8 cellular contexts compared by ENCODE assay signal in the genomic region with DNA sequence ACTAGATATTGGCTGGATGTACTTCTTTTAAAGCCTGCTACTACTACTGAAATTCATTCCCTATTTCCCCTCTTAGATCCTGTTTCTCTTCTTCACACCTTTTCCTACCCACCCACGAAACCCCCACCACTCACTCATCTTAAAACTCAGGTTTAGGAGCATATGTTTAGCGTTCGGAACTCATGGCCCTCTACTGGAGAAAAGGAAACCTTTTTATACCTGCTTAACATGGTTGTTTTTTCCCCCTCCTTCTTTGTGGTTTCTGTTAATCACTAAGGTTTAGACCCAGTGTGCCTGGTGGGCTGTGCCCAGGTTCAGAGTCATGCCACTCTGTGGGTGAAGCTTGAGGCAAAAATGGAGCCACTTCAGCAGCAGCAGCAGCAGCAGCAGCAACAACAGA. TPM values are rescaled to one million over a fixed set of nuclear protein-coding genes. Genes with fewer than 3 reads are reported as not detected.
DNase-seq lines count a peak whose midpoint lies in the region; ATAC-seq and TF ChIP-seq lines count a peak whose summit lies in the region.

No MANE protein-coding gene starts in this region.

- peak overlapping the region; percentile 72 for H3K27ac Mint-ChIP-seq in activated naive CD8-positive, alpha-beta T cell
- no peak overlapping the region for H3K27ac Mint-ChIP-seq in CD14-positive monocyte

- no peak for TF ChIP-seq RAD21 in neural cell (conservative IDR thresholded peaks at IDR 0.05)

- H2AFZ ChIP-seq in neural cell (ENCODE audit: low read depth, low read length) = no peak overlapping the region

- H3K36me3 Mint-ChIP-seq in activated naive CD8-positive, alpha-beta T cell = peaks cover 10% of the 10 kb centered on the region
- peaks cover 42 to 43% of the 10 kb centered on the region in 2 donors for H3K36me3 Mint-ChIP-seq in CD14-positive monocyte

- H3K27me3 Mint-ChIP-seq in activated naive CD8-positive, alpha-beta T cell = no peaks in the 10 kb centered on the region
- H3K27me3 Mint-ChIP-seq in CD14-positive monocyte (ENCODE audit: low read depth in 3 of 3) = peaks cover 5 to 11% (median 8%) of the 10 kb centered on the region in 3 donors

- H3K4me3 Mint-ChIP-seq in activated naive CD8-positive, alpha-beta T cell = peak overlapping the region; percentile 63
- no peak overlapping the region for H3K4me3 Mint-ChIP-seq in CD14-positive monocyte

- H3K36me3 ChIP-seq in NT2/D1 (ENCODE audit: insufficient read depth, insufficient read length, low read length) (peaks cover 39% of the 10 kb centered on the region), neural cell (ENCODE audit: insufficient read depth, low read length) (no peaks in the 10 kb centered on the region)

- H3K9me3 Mint-ChIP-seq in activated naive CD8-positive, alpha-beta T cell (ENCODE audit: low read depth) = no peaks in the 10 kb centered on the region
- H3K9me3 Mint-ChIP-seq in CD14-positive monocyte = peaks cover 0 to 2% (median 0%) of the 10 kb centered on the region in 7 donors

- H3K9me2 ChIP-seq in neural cell (ENCODE audit: insufficient read depth, low read length) = no peaks in the 10 kb centered on the region

- H4K20me1 ChIP-seq in neural cell (ENCODE audit: insufficient read depth) = no peaks in the 10 kb centered on the region

- peaks cover 50% of the 10 kb centered on the region for H3K79me2 ChIP-seq in neural cell (replicated peaks; ENCODE audit: insufficient read depth, low read length)

- no peaks in the 10 kb centered on the region for H3F3A ChIP-seq in neural cell (ENCODE audit: insufficient read depth, low read length, poor library complexity, severe bottlenecking)

- H3K27me3 ChIP-seq in NT2/D1 (ENCODE audit: insufficient read depth, insufficient read length) (no peaks in the 10 kb centered on the region), neural cell (ENCODE audit: insufficient read depth, low read depth, low read length) (no peaks in the 10 kb centered on the region)

- peak overlapping the region; percentile 86 for H3K9ac ChIP-seq in NT2/D1 (ENCODE audit: insufficient read length, low read depth)
- no peak overlapping the region for H3K9ac ChIP-seq in neural cell (ENCODE audit: low read length)

- TF ChIP-seq EP300 in neural cell (conservative IDR thresholded peaks at IDR 0.05; ENCODE audit: poor library complexity, severe bottlenecking) = no peak

- DNase-seq in GM10266 (ENCODE audit: extremely low spot score) (no peak), NT2/D1 (ENCODE audit: low read depth, low spot score) (no peak), NCI-H510A treated with DMSO at 0.1 percent for 48 hours (lab: John Stamatoyannopoulos, UW) (no peak), NCI-H1105 treated with DMSO at 0.1 percent for 48 hours (lab: John Stamatoyannopoulos, UW) (no peak), CD14-positive monocyte (ENCODE audit: low spot score) (no peak)

- no peak overlapping the region for H3K4me3 ChIP-seq in NT2/D1 (ENCODE audit: insufficient read length, low read depth)
- no peak overlapping the region for H3K4me3 ChIP-seq in neural cell (ENCODE audit: low read length)

- TF ChIP-seq CTCF in GM10266 (IDR thresholded peaks at IDR 0.05; ENCODE audit: control insufficient read depth, insufficient read depth, low read depth, missing control alignments) = peak; percentile 55
- peak; percentile 54 for TF ChIP-seq CTCF in neural cell (IDR thresholded peaks at IDR 0.05; ENCODE audit: poor library complexity, severe bottlenecking)
- no peak for TF ChIP-seq CTCF in CD14-positive monocyte (IDR thresholded peaks at IDR 0.05)

- H3K4me1 Mint-ChIP-seq in activated naive CD8-positive, alpha-beta T cell (ENCODE audit: low read depth) = peaks cover 74% of the 10 kb centered on the region
- H3K4me1 Mint-ChIP-seq in CD14-positive monocyte = peaks cover 61% of the 10 kb centered on the region

- intact Hi-C loops in CD14-positive monocyte (cut with micrococcal nuclease) = loop anchor here (5.0 to 10.0 kb wide), 4 partner anchors 54 to 911 kb away; a partner anchor contains a TSS

- H3K9me3 ChIP-seq in NT2/D1 (ENCODE audit: insufficient read depth, low read length) (no peaks in the 10 kb centered on the region), neural cell (ENCODE audit: low read length) (no peaks in the 10 kb centered on the region)

- H3K4me2 ChIP-seq in neural cell (ENCODE audit: low read length) = no peak overlapping the region

- peaks cover 9% of the 10 kb centered on the region for H3K4me1 ChIP-seq in NT2/D1 (ENCODE audit: insufficient read depth, insufficient read length)

- H3K27ac ChIP-seq in neural cell (ENCODE audit: low read length) = no peak overlapping the region

- no peak for ATAC-seq in esophagus mucosa

TF ChIP-seq in neural cell, 6 proteins besides CTCF, POLR2A, EP300 and RAD21:
- no peak for TF ChIP-seq EZH2 (IDR thresholded peaks at IDR 0.05; ENCODE audit: borderline replicate concordance, insufficient read depth, low read length, poor library complexity, severe bottlenecking)
- no peak for TF ChIP-seq MXI1 (conservative IDR thresholded peaks at IDR 0.05; ENCODE audit: poor library complexity, severe bottlenecking)
- peak; percentile 19 for TF ChIP-seq SMC3 (conservative IDR thresholded peaks at IDR 0.05; ENCODE audit: poor library complexity)
- TF ChIP-seq POLR2AphosphoS5 (IDR thresholded peaks at IDR 0.05) = no peak
- no peak for TF ChIP-seq TAF1 (IDR thresholded peaks at IDR 0.05; ENCODE audit: low read depth)

RNA-seq across cellular contexts. Expression of a gene that starts 2.6 kb away (rescaled TPM):
- polyA plus RNA-seq in neural cell (11.2 and 12.8 TPM in 2 replicates), CD14-positive monocyte (1 to 10 TPM; 2.3 to 4.4 TPM)
- 22.6 and 24.7 TPM in 2 replicates for polyA minus RNA-seq in neural cell
- 5.4 TPM for total RNA-seq in esophagus mucosa
